In the genomic region with DNA sequence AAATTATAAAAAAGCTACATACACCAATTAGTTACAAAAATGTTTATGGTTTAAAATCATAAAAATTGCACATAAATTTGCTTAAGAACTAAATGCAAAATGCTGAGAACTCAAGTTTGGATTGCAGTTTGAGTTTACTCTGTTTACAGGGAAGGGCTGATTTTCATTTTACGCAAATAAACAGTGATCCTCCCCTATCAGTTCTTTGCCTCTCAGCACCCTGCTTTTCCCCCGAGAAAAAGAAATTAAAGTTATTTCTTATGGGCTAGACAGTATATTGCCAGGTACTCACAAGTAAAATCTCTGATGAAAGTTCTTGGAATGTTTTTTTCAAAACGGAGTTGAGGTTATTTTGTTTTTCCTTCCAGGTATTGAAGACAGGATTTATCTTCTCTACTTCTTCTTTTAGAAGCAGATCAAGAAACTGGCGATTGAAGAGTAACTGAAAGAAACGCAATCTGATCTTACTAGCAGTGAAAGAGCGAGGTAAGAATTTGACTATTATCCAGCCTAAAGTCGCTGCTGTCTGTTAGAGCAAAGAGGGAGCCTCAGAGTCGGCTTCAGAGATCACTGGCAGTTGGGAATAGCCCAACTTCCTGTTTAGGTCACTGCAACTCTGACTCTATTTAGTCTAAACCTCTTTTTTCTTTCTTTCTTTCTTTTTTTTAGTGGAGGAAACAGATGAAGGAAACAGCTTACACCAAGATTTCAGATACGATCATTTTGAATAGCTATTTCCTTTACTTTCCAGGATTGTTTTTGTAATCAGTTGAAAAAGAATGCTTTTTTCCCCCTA, we compare ENCODE assay signal across 8 cellular contexts. TPM values are rescaled to one million over a fixed set of nuclear protein-coding genes. Genes with fewer than 3 reads are reported as not detected.
A peak's percentile ranks its signal among the peaks of the same experiment; 100 is the strongest.
DNase-seq lines count a peak whose midpoint lies in the region; ATAC-seq and TF ChIP-seq lines count a peak whose summit lies in the region.

A gene (minus strand): TSS at position 528 of the 796 bp plus-strand sequence. CDS start 50,667 bp downstream, outside the sequence.

- no peaks in the 10 kb centered on the region for H3K79me2 ChIP-seq in MM.1S (ENCODE audit: low read length)

- WGBS in lower leg skin, 2 donors, result 9 to 12% methylated on average over 9 of the region's 9 CpGs
- 6 to 11% methylated on average over 9 of the region's 9 CpGs for WGBS in tibial nerve, 2 donors

- intact Hi-C loops in lower leg skin (cut with DNase I; ENCODE audit: low total_unique reads), result no loop called here
- intact Hi-C loops in posterior cingulate gyrus (cut with DNase I), result no loop called here

- H3K36me3 ChIP-seq in MM.1S (replicated peaks; ENCODE audit: insufficient read depth, low read length), result no peaks in the 10 kb centered on the region
- no peaks in the 10 kb centered on the region for H3K36me3 ChIP-seq in tibial nerve

- TF ChIP-seq CTCF in MM.1S (IDR thresholded peaks at IDR 0.05; ENCODE audit: low read length) (no peak), coronary artery (IDR thresholded peaks at IDR 0.05) (no peak), lower leg skin (IDR thresholded peaks at IDR 0.05) (no peak), tibial nerve (IDR thresholded peaks at IDR 0.05) (no peak)

- no peaks in the 10 kb centered on the region for H4K20me1 ChIP-seq in MM.1S (ENCODE audit: insufficient read depth, low read length)

- no peak within 1 kb of the TSS for H3K9ac ChIP-seq in MM.1S (ENCODE audit: low read length)

- no peaks in the 10 kb centered on the region for H3K9me2 ChIP-seq in MM.1S (replicated peaks; ENCODE audit: insufficient read depth, low read length)

- H3K27ac ChIP-seq in MM.1S (ENCODE audit: low read length) (no peak within 1 kb of the TSS), coronary artery (peak within 1 kb of the TSS; percentile 64 to 68), tibial nerve (peak within 1 kb of the TSS; percentile 45 to 83 (median 76))

- H3K4me1 ChIP-seq in MM.1S (ENCODE audit: low read length) (no peaks in the 10 kb centered on the region), tibial nerve (peaks cover 0 to 30% (median 0%) of the 10 kb centered on the region in 4 donors)

- H2AFZ ChIP-seq in MM.1S (ENCODE audit: low read length), result 0 out of 2 replicates have a peak within 1 kb of the TSS, but pooled peaks have one; percentile 29

- no peaks in the 10 kb centered on the region for H3F3A ChIP-seq in MM.1S (ENCODE audit: insufficient read depth, low read length)

- no peaks in the 10 kb centered on the region for H3K27me3 ChIP-seq in MM.1S (replicated peaks; ENCODE audit: insufficient read depth, low read length)
- no peaks in the 10 kb centered on the region for H3K27me3 ChIP-seq in tibial nerve

- DNase-seq in CD1c-positive myeloid dendritic cell (ENCODE audit: extremely low spot score) (peak; percentile 39), MM.1S (no peak), coronary artery (ENCODE audit: low spot score) (no peak), lower leg skin (ENCODE audit: low spot score in 2 of 2) (peak in 1 of 2 donors; percentile 42), tibial nerve (ENCODE audit: low spot score in 2 of 2) (peak in 1 of 2 donors; percentile 57), posterior cingulate gyrus (no peak)
- DNase-seq in stimulated activated CD4-positive, alpha-beta T cell treated with anti-CD3 and anti-CD28 coated beads, Interleukin-4, amount 100 ng/mL, for 24 hours, result no peak

- no peak within 1 kb of the TSS for H3K4me3 ChIP-seq in MM.1S (ENCODE audit: low read length)
- peak within 1 kb of the TSS; percentile 72 for H3K4me3 ChIP-seq in coronary artery
- H3K4me3 ChIP-seq in lower leg skin (ENCODE audit: low read depth, poor library complexity, severe bottlenecking), result peak within 1 kb of the TSS; percentile 23
- peak within 1 kb of the TSS; percentile 23 to 49 (median 38) for H3K4me3 ChIP-seq in tibial nerve

- TF ChIP-seq POLR2A in lower leg skin (IDR thresholded peaks at IDR 0.05), result no peak
- peak in 1 of 2 donors; percentile 19 for TF ChIP-seq POLR2A in tibial nerve (IDR thresholded peaks at IDR 0.05)

- peak in 1 of 2 donors; percentile 84 for TF ChIP-seq EP300 in tibial nerve (IDR thresholded peaks at IDR 0.05)

- H3K9me3 ChIP-seq in MM.1S (replicated peaks; ENCODE audit: insufficient read depth, low read length) (no peaks in the 10 kb centered on the region), tibial nerve (no peaks in the 10 kb centered on the region)

- no peak for ATAC-seq in GM19035 (IDR thresholded peaks at IDR 0.05; ENCODE audit: unreplicated experiment)

- H3K4me2 ChIP-seq in MM.1S (ENCODE audit: low read depth, low read length), result no peak within 1 kb of the TSS

RNA-seq across cellular contexts. Expression of the gene that starts here (rescaled TPM):
- total RNA-seq in lower leg skin, result 10 to 100 TPM; 15.6 to 28.4 (median 16.0) TPM
- total RNA-seq in tibial nerve, result 100 to 1,000 TPM in 1 of 4 donors, 10 to 100 TPM in 3; 75.1 to 110 (median 92.2) TPM
